In the genomic region with DNA sequence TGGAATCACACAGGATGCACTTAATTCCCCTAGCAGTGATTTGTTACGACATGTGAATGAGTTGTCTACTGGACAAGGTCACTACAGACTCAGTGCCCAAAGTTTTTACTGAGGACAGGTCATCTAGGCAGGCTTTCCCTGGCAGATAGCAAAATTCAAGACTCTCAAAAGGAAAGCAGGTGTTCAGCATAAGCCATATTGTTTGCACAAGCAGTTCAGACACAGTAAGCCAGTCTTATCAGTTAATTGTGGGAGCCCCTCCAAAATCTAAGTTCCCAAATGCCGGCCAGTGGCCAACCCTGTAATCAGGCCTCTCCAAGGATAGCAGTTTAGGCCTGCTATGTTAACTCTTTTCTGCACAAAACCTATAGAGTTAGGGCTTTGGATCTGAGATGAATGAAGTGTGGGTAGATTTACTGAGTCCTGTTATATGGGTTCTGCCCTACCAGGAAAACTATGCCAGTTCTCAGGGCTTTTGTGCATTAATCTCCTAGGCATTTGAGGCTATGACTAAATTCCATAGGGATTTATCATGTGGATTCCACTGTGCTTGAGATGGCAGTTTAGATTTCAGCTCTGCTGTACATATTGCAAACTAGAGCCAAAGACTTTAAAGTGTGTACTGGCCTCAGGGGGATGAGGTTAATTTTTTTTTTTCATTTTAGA, we compare ENCODE assay signal across 9 cellular contexts. TPM values are rescaled to one million over a fixed set of nuclear protein-coding genes. Genes with fewer than 3 reads are reported as not detected.
DNase-seq lines count a peak whose midpoint lies in the region; ATAC-seq and TF ChIP-seq lines count a peak whose summit lies in the region.
"Had no signal": no experiment of that assay in that cellular context is flagged by ENCODE, and none has a peak within 500 bp of the region (broad histone marks: within the 10 kb centered on the region; RNA-seq: fewer than 3 reads in every experiment).

No MANE protein-coding gene starts in this region.

- no peak for TF ChIP-seq EP300 in gastroesophageal sphincter (IDR thresholded peaks at IDR 0.05)
- TF ChIP-seq EP300 in stomach (IDR thresholded peaks at IDR 0.05) = no peak

- H3K27ac ChIP-seq in gastroesophageal sphincter = peak overlapping the region in 3 of 4 donors; percentile 38 to 99 (median 94)
- peak overlapping the region; percentile 3 to 99 (median 68) for H3K27ac ChIP-seq in stomach
- H3K27ac ChIP-seq in caudate nucleus (ENCODE audit: low read depth, low read length) = no peak overlapping the region
- H3K27ac ChIP-seq: HL-60 had no signal

- peak overlapping the region; percentile 60 for H3K4me3 Mint-ChIP-seq in HFFc6
- H3K4me3 Mint-ChIP-seq: stimulated activated naive CD8-positive, alpha-beta T cell treated with anti-CD3 and anti-CD28 coated beads, Interleukin-15, amount 100 ng/mL, for 72 hours had no signal

- peaks cover 13% of the 10 kb centered on the region for H3K36me3 ChIP-seq in adipocyte (ENCODE audit: control insufficient read depth, insufficient read depth, low read length, severe bottlenecking)
- H3K36me3 ChIP-seq in gastroesophageal sphincter = peaks cover 0 to 20% of the 10 kb centered on the region in 2 donors
- peaks cover 0 to 13% (median 11%) of the 10 kb centered on the region in 4 donors for H3K36me3 ChIP-seq in stomach

- TF ChIP-seq POLR2A in gastroesophageal sphincter (IDR thresholded peaks at IDR 0.05) = no peak
- TF ChIP-seq POLR2A in stomach (IDR thresholded peaks at IDR 0.05) = no peak

- H3K27me3 ChIP-seq in adipocyte (replicated peaks; ENCODE audit: control insufficient read depth, insufficient read depth, low read length) = no peaks in the 10 kb centered on the region
- no peaks in the 10 kb centered on the region for H3K27me3 ChIP-seq in gastroesophageal sphincter
- no peaks in the 10 kb centered on the region for H3K27me3 ChIP-seq in stomach

- peak; percentile 93 for DNase-seq in HFFc6
- DNase-seq in adipocyte (ENCODE audit: low read depth) = peak; percentile 94
- DNase-seq in stomach = peak; percentile 70
- DNase-seq in activated CD4-positive, CD25-positive, alpha-beta regulatory T cell (lab: John Stamatoyannopoulos, UW) = no peak
- DNase-seq in caudate nucleus (lab: John Stamatoyannopoulos, UW) = no peak
- DNase-seq in NCI-H526 treated with DMSO at 0.1 percent for 48 hours (lab: John Stamatoyannopoulos, UW) = no peak
- DNase-seq: stimulated activated naive CD8-positive, alpha-beta T cell treated with anti-CD3 and anti-CD28 coated beads, Interleukin-15, amount 100 ng/mL, for 72 hours had no signal

- H3K27me3 Mint-ChIP-seq in HFFc6 (ENCODE audit: insufficient read depth) = peaks cover 6% of the 10 kb centered on the region

- peak overlapping the region; percentile 80 for H3K27ac Mint-ChIP-seq in HFFc6
- H3K27ac Mint-ChIP-seq: stimulated activated naive CD8-positive, alpha-beta T cell treated with anti-CD3 and anti-CD28 coated beads, Interleukin-15, amount 100 ng/mL, for 72 hours had no signal

- intact Hi-C loops in stomach (cut with DNase I; ENCODE audit: low total_unique reads) = no loop called here

- WGBS in gastroesophageal sphincter (ENCODE audit: low coverage in 1 of 2), 2 donors = 30 to 40% methylated on average over 1 to 2 of the region's 2 CpGs
- 10 to 32% (median 24%) methylated on average over 2 of the region's 2 CpGs for WGBS in stomach, 5 donors

- H3K4me1 Mint-ChIP-seq in HFFc6 (ENCODE audit: low read depth) = peaks cover 83% of the 10 kb centered on the region

- peaks cover 31% of the 10 kb centered on the region for H3K36me3 Mint-ChIP-seq in HFFc6 (ENCODE audit: low read depth)

- peak overlapping the region; percentile 38 for H3K9ac ChIP-seq in adipocyte (ENCODE audit: low read length)

- H3K4me1 ChIP-seq in adipocyte (ENCODE audit: control insufficient read depth, insufficient read depth, low read length) (peaks cover 55% of the 10 kb centered on the region), gastroesophageal sphincter (peaks cover 1 to 59% (median 11%) of the 10 kb centered on the region in 3 donors), stomach (peaks cover 7 to 63% (median 38%) of the 10 kb centered on the region in 4 donors)

- H3K9me3 ChIP-seq in adipocyte (ENCODE audit: control insufficient read depth, low read length) (no peaks in the 10 kb centered on the region), gastroesophageal sphincter (no peaks in the 10 kb centered on the region), stomach (no peaks in the 10 kb centered on the region)

- no peaks in the 10 kb centered on the region for H3K9me3 Mint-ChIP-seq in HFFc6
- H3K9me3 Mint-ChIP-seq: stimulated activated naive CD8-positive, alpha-beta T cell treated with anti-CD3 and anti-CD28 coated beads, Interleukin-15, amount 100 ng/mL, for 72 hours had no signal

- ATAC-seq in gastroesophageal sphincter = no peak
- ATAC-seq: stimulated activated naive CD8-positive, alpha-beta T cell treated with anti-CD3 and anti-CD28 coated beads, Interleukin-15, amount 100 ng/mL, for 72 hours had no signal

- TF ChIP-seq CTCF in HFFc6 (IDR thresholded peaks at IDR 0.05) (no peak), gastroesophageal sphincter (IDR thresholded peaks at IDR 0.05) (no peak), stomach (IDR thresholded peaks at IDR 0.05) (no peak)

- H3K4me3 ChIP-seq in adipocyte (ENCODE audit: low read length) (peak overlapping the region; percentile 12), gastroesophageal sphincter (no peak overlapping the region), stomach (no peak overlapping the region)

RNA-seq across cellular contexts. Expression of a gene that starts 4.8 kb away (rescaled TPM):
- total RNA-seq in HFFc6 (2021; fragmentation: NEBNext Ultra II Directional; extraction: Animal tissue kit (Norgen Biotek cat#: 25700)) = 10 to 100 TPM; 72.9 to 95.1 (median 85.0) TPM
- total RNA-seq in gastroesophageal sphincter (100 to 1,000 TPM in 3 of 4 donors, 10 to 100 TPM in 1; 99.7 to 135 (median 112) TPM), stomach (100 to 1,000 TPM in 2 of 5 donors, 10 to 100 TPM in 3; 30.4 to 186 (median 97.7) TPM)
- polyA plus RNA-seq in stomach = 10 to 100 TPM; 11.5 to 23.5 (median 21.2) TPM

RNA-seq across cellular contexts. Expression of a gene that starts 6.3 kb away (rescaled TPM):
- 10 to 100 TPM in 1 of 6 experiments, 1 to 10 TPM in 5; 7.8 to 10.2 (median 8.6) TPM for total RNA-seq in HFFc6 (2021; fragmentation: NEBNext Ultra II Directional; extraction: Animal tissue kit (Norgen Biotek cat#: 25700))
- total RNA-seq in gastroesophageal sphincter (1 to 10 TPM; 6.1 to 8.1 (median 7.5) TPM), stomach (10 to 100 TPM in 1 of 5 donors, 1 to 10 TPM in 2, under 1 TPM in 1, not detected in 1; 0.58 to 81.2 (median 6.3) TPM)
- polyA plus RNA-seq in stomach = 1 to 10 TPM in 1 of 3 donors, under 1 TPM in 2; 0.76 to 1.8 (median 0.93) TPM

Comparison
In these comparisons a context has a peak if more than half of its experiments do, and no peak if none do; other contexts are left out.
1. DNase-seq: peak in HFFc6 (single experiment), adipocyte (single experiment) and stomach (single experiment); none in activated CD4-positive, CD25-positive, alpha-beta regulatory T cell (0 of 4), caudate nucleus (0 of 61) and NCI-H526 treated with DMSO at 0.1 percent for 48 hours (single experiment).